ENCODE assay signal across 13 cellular contexts in the genomic region with DNA sequence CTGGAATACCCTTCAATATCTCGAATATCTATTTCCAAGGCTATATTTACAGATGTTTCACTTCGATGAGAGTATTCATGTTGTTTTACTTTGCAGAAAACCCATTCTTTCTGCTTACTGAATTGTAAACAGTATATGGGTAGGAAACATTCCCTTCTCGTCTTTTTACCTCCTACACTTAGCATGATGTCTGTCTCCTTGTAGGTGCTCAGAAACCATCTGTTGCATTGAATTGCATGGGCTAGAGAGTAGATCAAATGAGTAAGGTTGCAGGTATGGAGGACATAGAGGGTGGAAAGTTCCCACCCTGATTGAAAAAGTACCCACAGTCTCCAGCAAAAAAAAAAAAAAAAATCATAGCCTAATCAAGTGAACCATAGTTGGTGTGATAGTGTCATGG. TPM values are rescaled to one million over a fixed set of nuclear protein-coding genes. Genes with fewer than 3 reads are reported as not detected.
A peak's percentile ranks its signal among the peaks of the same experiment; 100 is the strongest.
DNase-seq lines count a peak whose midpoint lies in the region; ATAC-seq, FAIRE-seq and TF ChIP-seq lines count a peak whose summit lies in the region.
"Had no signal": no experiment of that assay in that cellular context is flagged by ENCODE, and none has a peak within 500 bp of the region (broad histone marks: within the 10 kb centered on the region; RNA-seq: fewer than 3 reads in every experiment).

No MANE protein-coding gene starts in this region.

- H3K9me3 Mint-ChIP-seq in activated T-cell treated with anti-CD3 and anti-CD28 coated beads, Interleukin-2, amount 50 U/mL, for 24 hours, result no peaks in the 10 kb centered on the region
- H3K9me3 Mint-ChIP-seq in stimulated activated memory B cell treated with anti-CD40 and anti-IgM and Interleukin-4, amounts not matched to agents 10 μg/mL and 1 μg/mL and 100 μg/mL, for 72 hours, result no peaks in the 10 kb centered on the region

- peak overlapping the region; percentile 92 for H3K4me3 Mint-ChIP-seq in activated T-cell treated with anti-CD3 and anti-CD28 coated beads, Interleukin-2, amount 50 U/mL, for 24 hours
- H3K4me3 Mint-ChIP-seq in stimulated activated memory B cell treated with anti-CD40 and anti-IgM and Interleukin-4, amounts not matched to agents 10 μg/mL and 1 μg/mL and 100 μg/mL, for 72 hours, result peak overlapping the region; percentile 90

- no peaks in the 10 kb centered on the region for H3K27me3 ChIP-seq in Peyer's patch
- no peaks in the 10 kb centered on the region for H3K27me3 ChIP-seq in esophagus muscularis mucosa
- peaks cover 20% of the 10 kb centered on the region for H3K27me3 ChIP-seq in foreskin keratinocyte

- no peak for TF ChIP-seq EP300 in esophagus muscularis mucosa (IDR thresholded peaks at IDR 0.05)

- H3K4me1 Mint-ChIP-seq in activated T-cell treated with anti-CD3 and anti-CD28 coated beads, Interleukin-2, amount 50 U/mL, for 24 hours (ENCODE audit: low read depth), result peaks cover 33% of the 10 kb centered on the region
- peaks cover 43% of the 10 kb centered on the region for H3K4me1 Mint-ChIP-seq in stimulated activated memory B cell treated with anti-CD40 and anti-IgM and Interleukin-4, amounts not matched to agents 10 μg/mL and 1 μg/mL and 100 μg/mL, for 72 hours

- H3K36me3 ChIP-seq in Peyer's patch, result no peaks in the 10 kb centered on the region
- H3K36me3 ChIP-seq in esophagus muscularis mucosa, result no peaks in the 10 kb centered on the region
- H3K36me3 ChIP-seq: prostate gland had no signal

- FAIRE-seq in HTR-8/SVneo (lab: Jason Lieb, UNC) (no peak), D721Med (lab: Jason Lieb, UNC) (no peak)

- H3K4me3 ChIP-seq in Peyer's patch, result peak overlapping the region; percentile 45 to 53 (median 49)
- peak overlapping the region in 3 of 4 donors; percentile 10 to 49 (median 14) for H3K4me3 ChIP-seq in esophagus muscularis mucosa
- H3K4me3 ChIP-seq: prostate gland had no signal

- H3K36me3 Mint-ChIP-seq in activated T-cell treated with anti-CD3 and anti-CD28 coated beads, Interleukin-2, amount 50 U/mL, for 24 hours (ENCODE audit: low read depth), result peaks cover 75% of the 10 kb centered on the region
- peaks cover 67% of the 10 kb centered on the region for H3K36me3 Mint-ChIP-seq in stimulated activated memory B cell treated with anti-CD40 and anti-IgM and Interleukin-4, amounts not matched to agents 10 μg/mL and 1 μg/mL and 100 μg/mL, for 72 hours

- H3K4me1 ChIP-seq in Peyer's patch (peaks cover 0 to 10% (median 0%) of the 10 kb centered on the region in 4 donors), esophagus muscularis mucosa (peaks cover 0 to 3% (median 0%) of the 10 kb centered on the region in 4 donors), foreskin keratinocyte (no peaks in the 10 kb centered on the region)
- H3K4me1 ChIP-seq: prostate gland had no signal

- H3K9me3 ChIP-seq in Peyer's patch (no peaks in the 10 kb centered on the region), esophagus muscularis mucosa (no peaks in the 10 kb centered on the region)
- H3K9me3 ChIP-seq: prostate gland had no signal

- TF ChIP-seq POLR2A in Peyer's patch (IDR thresholded peaks at IDR 0.05) (no peak), esophagus muscularis mucosa (IDR thresholded peaks at IDR 0.05; ENCODE audit: low read depth) (no peak)

- 77% methylated on average over 3 of the region's 3 CpGs for WGBS in esophagus muscularis mucosa

- ATAC-seq in stimulated activated memory B cell treated with anti-CD40 and anti-IgM and Interleukin-4, amounts not matched to agents 10 μg/mL and 1 μg/mL and 100 μg/mL, for 72 hours, result no peak
- no peak for ATAC-seq in foreskin keratinocyte

- intact Hi-C loops in esophagus muscularis mucosa (cut with DNase I), result no loop called here

- peak overlapping the region; percentile 97 for H3K27ac Mint-ChIP-seq in activated T-cell treated with anti-CD3 and anti-CD28 coated beads, Interleukin-2, amount 50 U/mL, for 24 hours
- H3K27ac Mint-ChIP-seq in stimulated activated memory B cell treated with anti-CD40 and anti-IgM and Interleukin-4, amounts not matched to agents 10 μg/mL and 1 μg/mL and 100 μg/mL, for 72 hours, result peak overlapping the region; percentile 91

- DNase-seq in activated T-cell treated with anti-CD3 and anti-CD28 coated beads, Interleukin-2, amount 50 U/mL, for 24 hours, result no peak
- no peak for DNase-seq in activated T-cell treated with anti-CD3 and anti-CD28 coated beads for 4 hours
- DNase-seq in Peyer's patch, result no peak
- no peak for DNase-seq in esophagus muscularis mucosa (ENCODE audit: extremely low spot score)
- DNase-seq in HTR-8/SVneo (ENCODE audit: insufficient read length, low spot score), result no peak
- DNase-seq in foreskin keratinocyte, result no peak
- no peak for DNase-seq in D721Med (ENCODE audit: insufficient read length, low spot score)
- DNase-seq: effector CD8-positive, alpha-beta T cell; mesenchymal stem cell; NCI-H446; SHP77 had no signal

- no peaks in the 10 kb centered on the region for H3K27me3 Mint-ChIP-seq in activated T-cell treated with anti-CD3 and anti-CD28 coated beads, Interleukin-2, amount 50 U/mL, for 24 hours
- H3K27me3 Mint-ChIP-seq in stimulated activated memory B cell treated with anti-CD40 and anti-IgM and Interleukin-4, amounts not matched to agents 10 μg/mL and 1 μg/mL and 100 μg/mL, for 72 hours, result no peaks in the 10 kb centered on the region

- TF ChIP-seq CTCF in Peyer's patch (IDR thresholded peaks at IDR 0.05) (no peak), esophagus muscularis mucosa (IDR thresholded peaks at IDR 0.05) (no peak), foreskin keratinocyte (conservative IDR thresholded peaks at IDR 0.05) (no peak), D721Med (IDR thresholded peaks at IDR 0.05; ENCODE audit: insufficient read depth, missing control alignments) (no peak)

- H3K27ac ChIP-seq in Peyer's patch, result peak overlapping the region; percentile 73 to 88 (median 84)
- H3K27ac ChIP-seq in esophagus muscularis mucosa (replicated peaks in 1 of 4), result no peak overlapping the region
- no peak overlapping the region for H3K27ac ChIP-seq in foreskin keratinocyte

RNA-seq across cellular contexts. Expression of a gene that starts 1.8 kb away (rescaled TPM):
- total RNA-seq in Peyer's patch (100 to 1,000 TPM in 1 of 4 donors, 10 to 100 TPM in 3; 11.8 to 182 (median 21.0) TPM), esophagus muscularis mucosa (10 to 100 TPM in 1 of 4 donors, 1 to 10 TPM in 3; 2.6 to 14.1 (median 3.4) TPM), foreskin keratinocyte (not detected in 2 replicates)
- not detected in 2 replicates for polyA plus RNA-seq in foreskin keratinocyte

Comparison
In these comparisons a context has a peak if more than half of its experiments do, and no peak if none do; other contexts are left out.
1. H3K27ac ChIP-seq: peak in Peyer's patch (4 of 4); none in esophagus muscularis mucosa (0 of 4) and foreskin keratinocyte (single experiment).